ENCODE assay signal across 8 cellular contexts in the genomic region with DNA sequence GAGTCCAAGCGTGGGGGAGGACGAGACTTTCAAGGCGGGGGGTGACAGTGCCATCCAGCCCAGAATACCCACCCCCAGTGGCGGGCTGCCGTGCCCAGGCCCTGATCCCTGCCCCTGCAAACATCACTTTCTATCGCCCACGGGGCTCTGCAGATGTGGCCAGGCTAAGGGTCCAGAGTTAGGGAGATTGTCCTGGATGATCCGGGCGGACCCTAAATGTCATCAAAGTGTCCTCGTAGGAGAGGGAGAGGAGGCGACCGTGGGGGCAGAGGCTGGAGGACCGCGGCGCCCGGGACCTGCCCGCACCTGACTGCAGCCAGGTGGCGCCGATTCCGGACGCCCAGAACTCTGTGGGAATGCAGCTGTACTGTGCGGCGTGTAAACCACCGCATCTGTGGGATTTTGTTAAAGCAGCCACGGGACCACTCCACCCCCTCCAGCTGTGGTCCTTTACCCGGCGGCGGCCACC. TPM values are rescaled to one million over a fixed set of nuclear protein-coding genes. Genes with fewer than 3 reads are reported as not detected.
DNase-seq lines count a peak whose midpoint lies in the region; ATAC-seq and TF ChIP-seq lines count a peak whose summit lies in the region.

No MANE protein-coding gene starts in this region.

- TF ChIP-seq CTCF in CD8-positive, alpha-beta T cell (IDR thresholded peaks at IDR 0.05) = no peak
- peak in 2 of 4 experiments; percentile 30 to 54 for TF ChIP-seq CTCF in gastroesophageal sphincter (IDR thresholded peaks at IDR 0.05)

- H3K4me1 ChIP-seq in CD8-positive, alpha-beta T cell (ENCODE audit: insufficient read depth, low read length) = peaks cover 12% of the 10 kb centered on the region
- H3K4me1 ChIP-seq in gastroesophageal sphincter = peaks cover 0 to 41% (median 7%) of the 10 kb centered on the region in 3 donors

- peak in 1 of 7 experiments; percentile 14 for DNase-seq in CD8-positive, alpha-beta T cell
- DNase-seq in H7 (peak; percentile 78), T-helper 17 cell (no peak), posterior vena cava (ENCODE audit: low spot score) (peak; percentile 78), middle frontal gyrus (ENCODE audit: extremely low spot score, low spot score) (no peak), AG20443 (ENCODE audit: low spot score) (no peak), DMS79 treated with DMSO at 0.1 percent for 48 hours (lab: John Stamatoyannopoulos, UW) (no peak)

- CTCF ChIA-PET in CD8-positive, alpha-beta T cell (lab: Charles Lee) = interaction anchor here (1.2 to 1.8 kb wide), 3 partner anchors 13 to 31 kb away, joined by 3 to 5 read pairs (median 3); no protein-coding TSS in a partner anchor

- H3K4me3 Mint-ChIP-seq in CD8-positive, alpha-beta T cell = peak overlapping the region; percentile 68
- H3K4me3 Mint-ChIP-seq in T-helper 17 cell = peak overlapping the region; percentile 86

- intact Hi-C loops in CD8-positive, alpha-beta T cell (cut with DNase I, micrococcal nuclease) = loop anchor here in 1 of 2 experiments (5.0 kb wide), 1 partner anchor 34 kb away; the partner anchor contains the start of gene GJA3
- intact Hi-C loops in posterior vena cava (cut with DNase I) = no loop called here

- no peak for TF ChIP-seq EP300 in gastroesophageal sphincter (IDR thresholded peaks at IDR 0.05)

- H3K4me1 Mint-ChIP-seq in CD8-positive, alpha-beta T cell (ENCODE audit: low read depth) = peaks cover 2% of the 10 kb centered on the region
- peaks cover 7% of the 10 kb centered on the region for H3K4me1 Mint-ChIP-seq in T-helper 17 cell

- H3K27me3 ChIP-seq in CD8-positive, alpha-beta T cell (ENCODE audit: insufficient read depth, low read length) = peaks cover 23% of the 10 kb centered on the region
- H3K27me3 ChIP-seq in H7 (ENCODE audit: control insufficient read depth, insufficient read depth, low read length) = peaks cover 31% of the 10 kb centered on the region
- peaks cover 21% of the 10 kb centered on the region for H3K27me3 ChIP-seq in gastroesophageal sphincter

- WGBS in gastroesophageal sphincter (ENCODE audit: low coverage in 1 of 2), 2 donors = no CpG with 5 or more reads among the region's 28 CpGs

- peaks cover 28% of the 10 kb centered on the region for H3K27me3 Mint-ChIP-seq in CD8-positive, alpha-beta T cell (ENCODE audit: low read depth)
- peaks cover 22% of the 10 kb centered on the region for H3K27me3 Mint-ChIP-seq in T-helper 17 cell

- peak overlapping the region; percentile 59 for H3K4me3 ChIP-seq in CD8-positive, alpha-beta T cell (ENCODE audit: low read depth, low read length)
- peak overlapping the region; percentile 65 for H3K4me3 ChIP-seq in H7 (ENCODE audit: insufficient read depth, low read depth, low read length)
- H3K4me3 ChIP-seq in gastroesophageal sphincter = peak overlapping the region; percentile 44 to 65

- POLR2A ChIA-PET in CD8-positive, alpha-beta T cell (lab: Charles Lee) = interaction anchor here (1.1 to 2.6 kb wide), 3 partner anchors 9 to 45 kb away, joined by 4 to 13 read pairs (median 5); partner anchors contain the start of gene GJA3

- no peak overlapping the region for H3K27ac Mint-ChIP-seq in CD8-positive, alpha-beta T cell
- H3K27ac Mint-ChIP-seq in T-helper 17 cell = no peak overlapping the region

- H3K9me3 Mint-ChIP-seq in CD8-positive, alpha-beta T cell = no peaks in the 10 kb centered on the region

- no peak for TF ChIP-seq POLR2A in gastroesophageal sphincter (IDR thresholded peaks at IDR 0.05)

- no peaks in the 10 kb centered on the region for H3K36me3 Mint-ChIP-seq in CD8-positive, alpha-beta T cell
- peaks cover 4% of the 10 kb centered on the region for H3K36me3 Mint-ChIP-seq in T-helper 17 cell (ENCODE audit: low read depth)

- H3K36me3 ChIP-seq in CD8-positive, alpha-beta T cell (ENCODE audit: insufficient read depth, low read length) = no peaks in the 10 kb centered on the region
- H3K36me3 ChIP-seq in H7 (replicated peaks; ENCODE audit: control insufficient read depth, insufficient read depth, low read length) (no peaks in the 10 kb centered on the region), gastroesophageal sphincter (no peaks in the 10 kb centered on the region)

- ATAC-seq in CD8-positive, alpha-beta T cell = peak; percentile 22
- ATAC-seq in T-helper 17 cell = peak; percentile 36
- peak; percentile 1 for ATAC-seq in gastroesophageal sphincter

- H3K9me3 ChIP-seq in CD8-positive, alpha-beta T cell (ENCODE audit: low read length) = no peaks in the 10 kb centered on the region
- H3K9me3 ChIP-seq in T-helper 17 cell (ENCODE audit: control insufficient read depth, low read length, poor library complexity, severe bottlenecking) = no peaks in the 10 kb centered on the region
- H3K9me3 ChIP-seq in gastroesophageal sphincter = no peaks in the 10 kb centered on the region

- no peak overlapping the region for H3K27ac ChIP-seq in CD8-positive, alpha-beta T cell (ENCODE audit: low read depth, low read length)
- H3K27ac ChIP-seq in gastroesophageal sphincter = peak overlapping the region in 3 of 4 donors; percentile 86 to 88 (median 88)

RNA-seq across cellular contexts. Expression of gene GJA3, which starts 32.4 kb away (rescaled TPM):
- total RNA-seq in CD8-positive, alpha-beta T cell = under 1 TPM in 1 of 2 experiments, not detected in 1; 0.08 TPM
- total RNA-seq in H7 (2014; rRNA removed; shearing (Covaris generic)) = 0.03 and 0.15 TPM in 2 replicates
- total RNA-seq in T-helper 17 cell = under 1 TPM in 1 of 2 donors, not detected in 1; 0.12 TPM
- total RNA-seq in gastroesophageal sphincter = under 1 TPM in 2 of 4 donors, not detected in 2; 0.04 to 0.07 TPM
- not detected for total RNA-seq in posterior vena cava

Comparison
In these comparisons a context has a peak if more than half of its experiments do, and no peak if none do; other contexts are left out.
1. DNase-seq: peak in H7 (single experiment) and posterior vena cava (single experiment); none in T-helper 17 cell (0 of 3), middle frontal gyrus (single experiment), AG20443 (single experiment) and DMS79 treated with DMSO at 0.1 percent for 48 hours (single experiment).
2. Peak in every context shown above with its lines, with median percentiles within 50 percentile points of each other: ATAC-seq and H3K4me3 ChIP-seq.